1 cellular context compared by ENCODE assay signal in genomic region chr3:9013782-9014181, GRCh38.
TF ChIP-seq lines count a peak whose summit lies in the region.

No MANE protein-coding gene starts in this region.

TF ChIP-seq in K562, 482 proteins besides CTCF, POLR2A, EP300 and RAD21 (continued from another document):
- TF ChIP-seq ZNF592 (IDR thresholded peaks at IDR 0.05) (no peak), RHOXF2B (CRISPR knock-in tag; conservative IDR thresholded peaks at IDR 0.05) (no peak), LCOR (CRISPR knock-in tag; IDR thresholded peaks at IDR 0.05) (no peak)
